ENCODE assay signal across 13 cellular contexts in genomic region chr15:75649848-75650247, GRCh38. TPM values are rescaled to one million over a fixed set of nuclear protein-coding genes. Genes with fewer than 3 reads are reported as not detected.
A peak's percentile ranks its signal among the peaks of the same experiment; 100 is the strongest.
DNase-seq lines count a peak whose midpoint lies in the region; ATAC-seq and TF ChIP-seq lines count a peak whose summit lies in the region.
"Had no signal": no experiment of that assay in that cellular context is flagged by ENCODE, and none has a peak within 500 bp of the region (broad histone marks: within the 10 kb centered on the region; RNA-seq: fewer than 3 reads in every experiment).

No MANE protein-coding gene starts in this region.

- no peaks in the 10 kb centered on the region for H3K9me3 Mint-ChIP-seq in activated naive CD8-positive, alpha-beta T cell (ENCODE audit: low read depth)
- no peaks in the 10 kb centered on the region for H3K9me3 Mint-ChIP-seq in activated naive CD8-positive, alpha-beta T cell treated with anti-CD3 and anti-CD28 coated beads for 36 hours
- H3K9me3 Mint-ChIP-seq in MCF 10A (ENCODE audit: unreplicated experiment) (no peaks in the 10 kb centered on the region), mesothelial cell of epicardium (no peaks in the 10 kb centered on the region)
- H3K9me3 Mint-ChIP-seq: memory B cell had no signal

- DNase-seq in activated naive CD8-positive, alpha-beta T cell treated with anti-CD3 and anti-CD28 coated beads for 36 hours, result no peak
- DNase-seq in MCF 10A (ENCODE audit: unreplicated experiment) (no peak), mesothelial cell of epicardium (ENCODE audit: low spot score in 2 of 2, unreplicated experiment in 2 of 2) (no peak), thoracic aorta (ENCODE audit: low spot score) (no peak)
- DNase-seq in activated CD8-positive, alpha-beta memory T cell treated with anti-CD3 and anti-CD28 coated beads, Interleukin-2, amount 50 U/mL, for 48 hours, result no peak
- DNase-seq: activated CD4-positive, alpha-beta T cell treated with anti-CD3 and anti-CD28 coated beads for 1 hour; NCI-H1105 treated with DMSO at 0.1 percent for 48 hours; stimulated activated CD4-positive, alpha-beta T cell treated with anti-CD3 and anti-CD28 coated beads, Interleukin-2, amount 100 ng/mL, for 48 hours had no signal

- no peak for ATAC-seq in thoracic aorta (ENCODE audit: insufficient number of reproducible peaks, low FRiP score, low read depth)
- ATAC-seq in HG03565 (IDR thresholded peaks at IDR 0.05; ENCODE audit: unreplicated experiment), result no peak
- no peak for ATAC-seq in GM21576 (IDR thresholded peaks at IDR 0.05; ENCODE audit: unreplicated experiment)

- H3K4me1 Mint-ChIP-seq in activated naive CD8-positive, alpha-beta T cell (ENCODE audit: low read depth), result peaks cover 27% of the 10 kb centered on the region
- peaks cover 30% of the 10 kb centered on the region for H3K4me1 Mint-ChIP-seq in activated naive CD8-positive, alpha-beta T cell treated with anti-CD3 and anti-CD28 coated beads for 36 hours
- peaks cover 62% of the 10 kb centered on the region for H3K4me1 Mint-ChIP-seq in MCF 10A (ENCODE audit: insufficient read depth, unreplicated experiment)
- H3K4me1 Mint-ChIP-seq in mesothelial cell of epicardium, result peaks cover 64% of the 10 kb centered on the region

- BruUV-seq in MCF 10A (replicated peaks; lab: Mats Ljungman, UMichigan), result no TSS peak

- H3K4me1 ChIP-seq in thoracic aorta (ENCODE audit: control insufficient read depth in 1 of 2, low read depth in 2 of 2), result peaks cover 37 to 76% of the 10 kb centered on the region in 2 donors

- no peaks in the 10 kb centered on the region for H3K27me3 ChIP-seq in thoracic aorta (replicated peaks; ENCODE audit: insufficient read depth)

- intact Hi-C loops in MCF 10A (cut with micrococcal nuclease), result loop anchor here (2.0 to 10.0 kb wide), 2 partner anchors 33 to 75 kb away; partner anchors contain the start of gene PTPN9

- no peaks in the 10 kb centered on the region for H3K9me3 ChIP-seq in thoracic aorta

- peak overlapping the region; percentile 79 for H3K4me3 ChIP-seq in thoracic aorta

- TF ChIP-seq CTCF in MCF 10A (IDR thresholded peaks at IDR 0.05; ENCODE audit: unreplicated experiment), result no peak
- TF ChIP-seq CTCF in mesothelial cell of epicardium (IDR thresholded peaks at IDR 0.05; ENCODE audit: unreplicated experiment), result no peak
- TF ChIP-seq CTCF in thoracic aorta (IDR thresholded peaks at IDR 0.05), result no peak

- H3K4me3 Mint-ChIP-seq in activated naive CD8-positive, alpha-beta T cell, result peak overlapping the region; percentile 43
- no peak overlapping the region for H3K4me3 Mint-ChIP-seq in activated naive CD8-positive, alpha-beta T cell treated with anti-CD3 and anti-CD28 coated beads for 36 hours
- H3K4me3 Mint-ChIP-seq in MCF 10A (ENCODE audit: unreplicated experiment) (peak overlapping the region; percentile 87), mesothelial cell of epicardium (peak overlapping the region; percentile 89)
- H3K4me3 Mint-ChIP-seq: memory B cell had no signal

- H3K36me3 Mint-ChIP-seq in activated naive CD8-positive, alpha-beta T cell, result no peaks in the 10 kb centered on the region
- H3K36me3 Mint-ChIP-seq in activated naive CD8-positive, alpha-beta T cell treated with anti-CD3 and anti-CD28 coated beads for 36 hours, result no peaks in the 10 kb centered on the region
- H3K36me3 Mint-ChIP-seq in MCF 10A (ENCODE audit: insufficient read depth, unreplicated experiment), result peaks cover 33% of the 10 kb centered on the region
- no peaks in the 10 kb centered on the region for H3K36me3 Mint-ChIP-seq in mesothelial cell of epicardium
- H3K36me3 Mint-ChIP-seq: memory B cell had no signal

- H3K36me3 ChIP-seq in thoracic aorta, result no peaks in the 10 kb centered on the region

- H3K27ac Mint-ChIP-seq in activated naive CD8-positive, alpha-beta T cell, result no peak overlapping the region
- no peak overlapping the region for H3K27ac Mint-ChIP-seq in activated naive CD8-positive, alpha-beta T cell treated with anti-CD3 and anti-CD28 coated beads for 36 hours
- peak overlapping the region; percentile 54 for H3K27ac Mint-ChIP-seq in MCF 10A (ENCODE audit: low read depth, unreplicated experiment)
- peak overlapping the region; percentile 40 for H3K27ac Mint-ChIP-seq in mesothelial cell of epicardium
- H3K27ac Mint-ChIP-seq: memory B cell had no signal

- peak overlapping the region; percentile 92 to 98 for H3K27ac ChIP-seq in thoracic aorta
- H3K27ac ChIP-seq: C4-2B had no signal

- CTCF ChIA-PET in MCF 10A (lab: Yijun Ruan, JAX), result interaction anchor here (1.9 to 3.5 kb wide), 2 partner anchors 14 to 35 kb away, joined by 7 to 9 read pairs; no protein-coding TSS in a partner anchor

- POLR2A ChIA-PET in MCF 10A (lab: Yijun Ruan, JAX), result interaction anchor here (0.9 to 8.2 kb wide), 5 partner anchors 10 to 71 kb away, joined by 3 to 120 read pairs (median 9); partner anchors contain the start of genes IMP3 and PTPN9

- no peaks in the 10 kb centered on the region for H3K27me3 Mint-ChIP-seq in activated naive CD8-positive, alpha-beta T cell
- H3K27me3 Mint-ChIP-seq in activated naive CD8-positive, alpha-beta T cell treated with anti-CD3 and anti-CD28 coated beads for 36 hours, result no peaks in the 10 kb centered on the region
- H3K27me3 Mint-ChIP-seq in MCF 10A (ENCODE audit: insufficient read depth, unreplicated experiment), result no peaks in the 10 kb centered on the region
- H3K27me3 Mint-ChIP-seq in mesothelial cell of epicardium (ENCODE audit: low read depth), result no peaks in the 10 kb centered on the region
- H3K27me3 Mint-ChIP-seq: memory B cell had no signal

RNA-seq across cellular contexts. Expression of gene SNX33, which starts 2.1 kb away (rescaled TPM):
- 1 to 10 TPM; 2.6 to 3.3 TPM for total RNA-seq in activated naive CD8-positive, alpha-beta T cell treated with anti-CD3 and anti-CD28 coated beads for 36 hours
- total RNA-seq in MCF 10A (2022) (14.3 and 15.2 TPM in 2 replicates), mesothelial cell of epicardium (22.1 to 23.3 TPM (median 22.8 TPM) in 3 replicates), thoracic aorta (10 to 100 TPM; 45.1 to 57.3 TPM)

RNA-seq across cellular contexts. Expression of gene IMP3, which starts 9.8 kb away (rescaled TPM):
- 100 to 1,000 TPM; 132 to 134 TPM for total RNA-seq in activated naive CD8-positive, alpha-beta T cell treated with anti-CD3 and anti-CD28 coated beads for 36 hours
- total RNA-seq in MCF 10A (2022) (45.8 and 58.0 TPM in 2 replicates), mesothelial cell of epicardium (38.6 to 43.6 TPM (median 39.0 TPM) in 3 replicates), thoracic aorta (100 to 1,000 TPM in 1 of 2 donors, 10 to 100 TPM in 1; 79.9 to 127 TPM)

RNA-seq across cellular contexts. Expression of gene SNUPN, which starts 24.3 kb away (rescaled TPM):
- total RNA-seq in activated naive CD8-positive, alpha-beta T cell treated with anti-CD3 and anti-CD28 coated beads for 36 hours, result 10 to 100 TPM; 34.1 to 34.8 TPM
- total RNA-seq in MCF 10A (2022) (23.9 and 28.9 TPM in 2 replicates), mesothelial cell of epicardium (19.4 to 23.5 TPM (median 23.0 TPM) in 3 replicates), thoracic aorta (10 to 100 TPM in 1 of 2 donors, 1 to 10 TPM in 1; 5.8 to 16.9 TPM)

Comparison
In these comparisons a context has a peak if more than half of its experiments do, and no peak if none do; other contexts are left out.
1. H3K27ac Mint-ChIP-seq: peak in MCF 10A (single experiment) and mesothelial cell of epicardium (single experiment); none in activated naive CD8-positive, alpha-beta T cell (single experiment) and activated naive CD8-positive, alpha-beta T cell treated with anti-CD3 and anti-CD28 coated beads for 36 hours (single experiment).